In genomic region chr13:50129065-50129922, GRCh38 we compare ENCODE assay signal across 10 cellular contexts.
DNase-seq lines count a peak whose midpoint lies in the region; ATAC-seq and TF ChIP-seq lines count a peak whose summit lies in the region.
"Had no signal": no experiment of that assay in that cellular context is flagged by ENCODE, and none has a peak within 500 bp of the region (broad histone marks: within the 10 kb centered on the region; RNA-seq: fewer than 3 reads in every experiment).

No MANE protein-coding gene starts in this region.

- peak overlapping the region; percentile 73 for H3K4me3 Mint-ChIP-seq in activated naive CD8-positive, alpha-beta T cell treated with anti-CD3 and anti-CD28 coated beads, Interleukin-2, amount 50 U/mL, for 24 hours

- POLR2A ChIA-PET in GM10248 (lab: Yijun Ruan, JAX): no interaction called here

- no peak for TF ChIP-seq EP300 in transverse colon (IDR thresholded peaks at IDR 0.05; ENCODE audit: low read depth)

- H3K9me3 Mint-ChIP-seq in activated naive CD8-positive, alpha-beta T cell treated with anti-CD3 and anti-CD28 coated beads, Interleukin-2, amount 50 U/mL, for 24 hours: no peaks in the 10 kb centered on the region

- TF ChIP-seq POLR2A in transverse colon (IDR thresholded peaks at IDR 0.05): no peak

- DNase-seq in activated naive CD4-positive, alpha-beta T cell treated with Interleukin-2 at 50 U/mL for 16 hours: peak; percentile 25
- DNase-seq in activated naive CD4-positive, alpha-beta T cell treated with anti-CD3 and anti-CD28 coated beads, Interleukin-2, amount 50 U/mL, for 16 hours: no peak
- DNase-seq in activated naive CD8-positive, alpha-beta T cell treated with anti-CD3 and anti-CD28 coated beads, Interleukin-2, amount 50 U/mL, for 24 hours: no peak
- DNase-seq in left kidney (ENCODE audit: low read depth, low spot score) (peak; percentile 48), transverse colon (no peak), GM10248 (ENCODE audit: extremely low spot score) (no peak)
- DNase-seq: DND-41, NCI-H226 had no signal

- peaks cover 5% of the 10 kb centered on the region for H3K36me3 Mint-ChIP-seq in activated naive CD8-positive, alpha-beta T cell treated with anti-CD3 and anti-CD28 coated beads, Interleukin-2, amount 50 U/mL, for 24 hours (ENCODE audit: low read depth)

- H3K27ac ChIP-seq in transverse colon: peak overlapping the region; percentile 7 to 42 (median 36)

- H3K9me3 ChIP-seq in transverse colon: no peaks in the 10 kb centered on the region

- peaks cover 65% of the 10 kb centered on the region for H3K27me3 ChIP-seq in transverse colon

- no peak for ATAC-seq in activated naive CD8-positive, alpha-beta T cell treated with anti-CD3 and anti-CD28 coated beads, Interleukin-2, amount 50 U/mL, for 24 hours
- ATAC-seq in HG02678 (IDR thresholded peaks at IDR 0.05; ENCODE audit: unreplicated experiment) (no peak), HG02885 (IDR thresholded peaks at IDR 0.05; ENCODE audit: poor library complexity, unreplicated experiment) (no peak)

- peaks cover 63% of the 10 kb centered on the region for H3K4me1 Mint-ChIP-seq in activated naive CD8-positive, alpha-beta T cell treated with anti-CD3 and anti-CD28 coated beads, Interleukin-2, amount 50 U/mL, for 24 hours

- CTCF ChIA-PET in GM10248 (lab: Yijun Ruan, JAX): interaction anchor here (1.1 to 5.9 kb wide), 3 partner anchors 44 to 193 kb away, joined by 3 to 31 read pairs (median 8); partner anchors contain the start of genes SPRYD7 and TRIM13

- H3K36me3 ChIP-seq in transverse colon: no peaks in the 10 kb centered on the region

- TF ChIP-seq CTCF in transverse colon (IDR thresholded peaks at IDR 0.05): no peak
- TF ChIP-seq CTCF in GM10248 (IDR thresholded peaks at IDR 0.05; ENCODE audit: control extremely low read depth, extremely low read depth, low read depth, missing control alignments): no peak

- peaks cover 14 to 48% (median 36%) of the 10 kb centered on the region in 4 donors for H3K4me1 ChIP-seq in transverse colon

- peaks cover 65% of the 10 kb centered on the region for H3K27me3 Mint-ChIP-seq in activated naive CD8-positive, alpha-beta T cell treated with anti-CD3 and anti-CD28 coated beads, Interleukin-2, amount 50 U/mL, for 24 hours

- in situ Hi-C loops in transverse colon (cut with MboI; ENCODE audit: low pct_ligation_motif_present in 1 of 4, low pct_unique_long_range_greater_than_20kb in 1 of 4, low sequenced_read_pairs in 3 of 4): loop anchor here in 2 of 4 donors (25.0 kb wide), 1 partner anchor 783 kb away; the partner anchor contains the start of gene RNASEH2B (in 2 of the 2)

- intact Hi-C loops in transverse colon (cut with DNase I; ENCODE audit: low total_unique reads): no loop called here

- 35% methylated on average over 14 to 38 of the region's 42 CpGs for WGBS in transverse colon (ENCODE audit: low coverage in 1 of 2), 2 donors

- peak overlapping the region in 3 of 4 donors; percentile 23 to 53 (median 34) for H3K4me3 ChIP-seq in transverse colon

- H3K27ac Mint-ChIP-seq in activated naive CD8-positive, alpha-beta T cell treated with anti-CD3 and anti-CD28 coated beads, Interleukin-2, amount 50 U/mL, for 24 hours: peak overlapping the region; percentile 1

Comparison
In these comparisons a context has a peak if more than half of its experiments do, and no peak if none do; other contexts are left out.
1. DNase-seq: peak in activated naive CD4-positive, alpha-beta T cell treated with Interleukin-2 at 50 U/mL for 16 hours (single experiment) and left kidney (single experiment); none in activated naive CD4-positive, alpha-beta T cell treated with anti-CD3 and anti-CD28 coated beads, Interleukin-2, amount 50 U/mL, for 16 hours (single experiment), activated naive CD8-positive, alpha-beta T cell treated with anti-CD3 and anti-CD28 coated beads, Interleukin-2, amount 50 U/mL, for 24 hours (single experiment), transverse colon (single experiment) and GM10248 (single experiment).